21 cellular contexts compared by ENCODE assay signal in the genomic region with DNA sequence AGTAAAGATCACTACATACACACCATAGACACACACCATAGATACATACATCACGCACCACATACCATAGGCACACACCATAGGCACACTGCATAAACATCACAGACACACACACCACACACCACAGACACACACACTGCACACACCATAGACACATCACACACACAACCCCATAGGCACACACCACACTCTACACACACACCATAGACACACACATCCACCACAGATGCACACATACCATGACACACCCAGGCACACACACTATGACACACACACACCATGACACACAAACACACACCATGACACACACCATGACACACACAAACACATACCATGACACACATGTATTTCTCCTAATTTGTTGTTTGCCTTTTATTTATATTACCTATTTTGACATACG. TPM values are rescaled to one million over a fixed set of nuclear protein-coding genes. Genes with fewer than 3 reads are reported as not detected.
"Had no signal": no experiment of that assay in that cellular context is flagged by ENCODE, and none has a peak within 500 bp of the region (broad histone marks: within the 10 kb centered on the region; RNA-seq: fewer than 3 reads in every experiment).

No MANE protein-coding gene starts in this region.

- ATAC-seq: left lobe of liver had no signal

- H3K4me3 Mint-ChIP-seq: activated T-helper 1 cell treated with anti-CD3 and anti-CD28 coated beads, Interleukin-12 subunit alpha, Interleukin-12 subunit beta, Interleukin-2, Interleukin-4 antibody, amounts not matched to agents 30 ng/mL and 10 ng/mL and 1 ng/mL, durations not matched to agents 14 hours and 24 hours and 36 hours; mesothelial cell of epicardium; nephron progenitor cell had no signal

- H3K36me3 ChIP-seq: adrenal gland, cardiac muscle cell, thyroid gland had no signal

- DNase-seq: activated CD4-positive, alpha-beta T cell treated with anti-CD3 and anti-CD28 coated beads for 1 hour; activated CD4-positive, alpha-beta T cell treated with anti-CD3 and anti-CD28 coated beads, Interleukin-2, amount 50 U/mL, for 4 hours; activated gamma-delta T cell treated with Interleukin-2 at 50 U/mL for 16 hours; adrenal gland; dorsolateral prefrontal cortex; foreskin melanocyte; hypothalamus; kidney; nephron progenitor cell; occipital lobe; stimulated activated CD8-positive, alpha-beta memory T cell treated with anti-CD3 and anti-CD28 coated beads, Interleukin-4, amount 100 ng/mL, for 48 hours; stimulated activated naive CD4-positive, alpha-beta T cell treated with Interleukin-2 at 50 U/mL for 16 hours; thyroid gland had no signal

- H3K4me3 ChIP-seq: adrenal gland, cardiac muscle cell, dorsolateral prefrontal cortex, lung, thyroid gland had no signal

- H3K9me3 ChIP-seq: adrenal gland, thyroid gland had no signal

- H3K4me1 Mint-ChIP-seq: mesothelial cell of epicardium had no signal

- FAIRE-seq: kidney had no signal

- H3K27ac Mint-ChIP-seq: activated naive CD4-positive, alpha-beta T cell treated with anti-CD3 and anti-CD28 coated beads, Interleukin-2, amount 50 U/mL, for 72 hours; activated T-helper 1 cell treated with anti-CD3 and anti-CD28 coated beads, Interleukin-12 subunit alpha, Interleukin-12 subunit beta, Interleukin-2, Interleukin-4 antibody, amounts not matched to agents 30 ng/mL and 10 ng/mL and 1 ng/mL, durations not matched to agents 14 hours and 24 hours and 36 hours; mesothelial cell of epicardium; nephron progenitor cell had no signal

- H3K27me3 ChIP-seq: adrenal gland, cardiac muscle cell, dorsolateral prefrontal cortex, thyroid gland had no signal

- H3K9me3 Mint-ChIP-seq: activated naive CD4-positive, alpha-beta T cell treated with anti-CD3 and anti-CD28 coated beads, Interleukin-2, amount 50 U/mL, for 72 hours; activated T-helper 1 cell treated with anti-CD3 and anti-CD28 coated beads, Interleukin-12 subunit alpha, Interleukin-12 subunit beta, Interleukin-2, Interleukin-4 antibody, amounts not matched to agents 30 ng/mL and 10 ng/mL and 1 ng/mL, durations not matched to agents 14 hours and 24 hours and 36 hours had no signal

- H3K36me3 Mint-ChIP-seq: activated naive CD4-positive, alpha-beta T cell treated with anti-CD3 and anti-CD28 coated beads, Interleukin-2, amount 50 U/mL, for 72 hours had no signal

- H3K27ac ChIP-seq: adrenal gland, cardiac muscle cell, dorsolateral prefrontal cortex, epithelial cell of prostate, thyroid gland had no signal

RNA-seq across cellular contexts. Expression of gene CCDC40, which starts 14.8 kb away (rescaled TPM):
- total RNA-seq: T-helper 1 cell treated with Interleukin-12 subunit alpha and Interleukin-12 subunit beta and Interleukin-4 antibody, amounts not matched to agents 30 ng/mL and 1 ng/mL, for 36 hours had no signal
